ENCODE assay signal across 1 cellular context in genomic region chr6:30162265-30163089, GRCh38.
TF ChIP-seq lines count a peak whose summit lies in the region.

No MANE protein-coding gene starts in this region.

TF ChIP-seq in HEK293, 187 proteins besides CTCF, POLR2A, EP300 and RAD21 (continued from another document and continues in another):
- TF ChIP-seq ZNF623 (tag by site-specific recombination; IDR thresholded peaks at IDR 0.05) (peak; percentile 93), ZNF560 (tag by site-specific recombination; IDR thresholded peaks at IDR 0.05; ENCODE audit: borderline replicate concordance) (peak; percentile 98), PRDM10 (tag by site-specific recombination; IDR thresholded peaks at IDR 0.05) (no peak), ZSCAN16 (tag by site-specific recombination; IDR thresholded peaks at IDR 0.05) (no peak), ZNF645 (tag by site-specific recombination; IDR thresholded peaks at IDR 0.05) (peak; percentile 70; the same call in 1 of the 2 replicates), EGR2 (tag by site-specific recombination; IDR thresholded peaks at IDR 0.05; ENCODE audit: low read depth) (no peak), ZNF426 (tag by site-specific recombination; IDR thresholded peaks at IDR 0.05) (peak; percentile 100), ZNF391 (tag by site-specific recombination; IDR thresholded peaks at IDR 0.05; ENCODE audit: borderline replicate concordance, low read depth) (no peak), ZNF121 (tag by site-specific recombination; IDR thresholded peaks at IDR 0.05) (peak; percentile 82), ZNF366 (tag by site-specific recombination; conservative IDR thresholded peaks at IDR 0.05) (peak; percentile 78), MYNN (tag by site-specific recombination; IDR thresholded peaks at IDR 0.05; ENCODE audit: borderline replicate concordance) (0 out of 2 replicates have a peak, but pooled peaks have one; percentile 58), ZNF621 (tag by site-specific recombination; IDR thresholded peaks at IDR 0.05) (no peak), BCL11B (tag by site-specific recombination; IDR thresholded peaks at IDR 0.05; ENCODE audit: low read depth) (peak; percentile 24; the same call in 1 of the 2 replicates), HOXC10 (CRISPR knock-in tag; IDR thresholded peaks at IDR 0.05) (no peak), ZSCAN18 (tag by site-specific recombination; IDR thresholded peaks at IDR 0.05) (no peak), PATZ1 (tag by site-specific recombination; IDR thresholded peaks at IDR 0.05) (no peak), ZNF843 (tag by site-specific recombination; IDR thresholded peaks at IDR 0.05) (no peak), ZNF404 (tag by site-specific recombination; IDR thresholded peaks at IDR 0.05) (peak; percentile 98), ZSCAN23 (tag by site-specific recombination; IDR thresholded peaks at IDR 0.05) (0 out of 2 replicates have a peak, but pooled peaks have one; percentile 22), ZNF140 (tag by site-specific recombination; IDR thresholded peaks at IDR 0.05) (peak; percentile 98), ZBTB21 (tag by site-specific recombination; IDR thresholded peaks at IDR 0.05) (peak; percentile 84), ZNF23 (tag by site-specific recombination; IDR thresholded peaks at IDR 0.05; ENCODE audit: borderline replicate concordance) (peak; percentile 54; the same call in 1 of the 2 replicates), ZNF221 (tag by site-specific recombination; IDR thresholded peaks at IDR 0.05; ENCODE audit: borderline replicate concordance) (peak; percentile 92; the same call in 1 of the 2 replicates), SALL2 (tag by site-specific recombination; IDR thresholded peaks at IDR 0.05; ENCODE audit: borderline replicate concordance) (no peak), ZNF37A (tag by site-specific recombination; IDR thresholded peaks at IDR 0.05) (no peak), ZNF148 (tag by site-specific recombination; IDR thresholded peaks at IDR 0.05; ENCODE audit: borderline replicate concordance) (no peak), ZNF274 (IDR thresholded peaks at IDR 0.05; ENCODE audit: low read length) (no peak), ZNF274 (tag by site-specific recombination; IDR thresholded peaks at IDR 0.05; ENCODE audit: borderline replicate concordance) (no peak), SETDB1 (IDR thresholded peaks at IDR 0.05; ENCODE audit: insufficient read length, low read length) (no peak), ZNF449 (tag by site-specific recombination; IDR thresholded peaks at IDR 0.05) (no peak), KLF17 (tag by site-specific recombination; IDR thresholded peaks at IDR 0.05) (no peak), ZXDB (tag by site-specific recombination; IDR thresholded peaks at IDR 0.05) (peak; percentile 94), OVOL3 (tag by site-specific recombination; IDR thresholded peaks at IDR 0.05) (no peak), ZNF2 (tag by site-specific recombination; IDR thresholded peaks at IDR 0.05) (no peak), ZNF600 (tag by site-specific recombination; IDR thresholded peaks at IDR 0.05) (no peak), ZNF280C (tag by site-specific recombination; IDR thresholded peaks at IDR 0.05) (no peak), KLF7 (tag by site-specific recombination; IDR thresholded peaks at IDR 0.05; ENCODE audit: borderline replicate concordance) (peak; percentile 82; the same call in 1 of the 2 replicates), ZNF114 (tag by site-specific recombination; IDR thresholded peaks at IDR 0.05) (no peak), ZNF785 (tag by site-specific recombination; IDR thresholded peaks at IDR 0.05) (no peak), ZEB2 (tag by site-specific recombination; IDR thresholded peaks at IDR 0.05) (no peak), ZNF629 (tag by site-specific recombination; IDR thresholded peaks at IDR 0.05) (peak; percentile 89), ZNF777 (tag by site-specific recombination; IDR thresholded peaks at IDR 0.05; ENCODE audit: borderline replicate concordance) (no peak), ZNF837 (tag by site-specific recombination; IDR thresholded peaks at IDR 0.05) (no peak), KLF10 (tag by site-specific recombination; IDR thresholded peaks at IDR 0.05) (no peak), ZFP3 (tag by site-specific recombination; IDR thresholded peaks at IDR 0.05; ENCODE audit: low read depth) (peak; percentile 70; the same call in 1 of the 2 replicates), ZNF473 (tag by site-specific recombination; IDR thresholded peaks at IDR 0.05) (no peak), HIC1 (tag by site-specific recombination; IDR thresholded peaks at IDR 0.05) (no peak; the same call in 1 of the 2 replicates), ZNF670 (tag by site-specific recombination; IDR thresholded peaks at IDR 0.05; ENCODE audit: low read depth) (no peak), KLF16 (tag by site-specific recombination; IDR thresholded peaks at IDR 0.05) (no peak), ZNF555 (tag by site-specific recombination; conservative IDR thresholded peaks at IDR 0.05) (peak; percentile 100)
